In genomic region chr1:183300828-183301227, GRCh38 we compare ENCODE assay signal across 15 cellular contexts.
"Had no signal": no experiment of that assay in that cellular context is flagged by ENCODE, and none has a peak within 500 bp of the region (broad histone marks: within the 10 kb centered on the region; RNA-seq: fewer than 3 reads in every experiment).

No MANE protein-coding gene starts in this region.

- H3K27ac ChIP-seq: epithelial cell of prostate, gastrocnemius medialis, neutrophil, psoas muscle, suprapubic skin, tibial nerve had no signal

- ATAC-seq: effector memory CD8-positive, alpha-beta T cell; gastrocnemius medialis; mucosa of descending colon; naive thymus-derived CD8-positive, alpha-beta T cell; psoas muscle had no signal

- H3K4me3 ChIP-seq: esophagus muscularis mucosa, gastrocnemius medialis, mucosa of descending colon, psoas muscle, suprapubic skin, tibial nerve had no signal

- H3K4me1 ChIP-seq: psoas muscle had no signal

- H3K27me3 ChIP-seq: esophagus muscularis mucosa, gastrocnemius medialis, suprapubic skin, tibial nerve had no signal

- DNase-seq: effector memory CD8-positive, alpha-beta T cell; gastrocnemius medialis; islet precursor cell; mucosa of descending colon; naive thymus-derived CD8-positive, alpha-beta T cell; psoas muscle; retina; small intestine; stimulated activated CD4-positive, alpha-beta T cell treated with anti-CD3 and anti-CD28 coated beads, Interleukin-12 subunit alpha, Interleukin-12 subunit beta, amount 100 ng/mL, for 4 hours; stimulated activated naive CD4-positive, alpha-beta T cell treated with Interleukin-2 at 50 U/mL for 16 hours had no signal

- H3K36me3 ChIP-seq: esophagus muscularis mucosa, gastrocnemius medialis, neutrophil, suprapubic skin, tibial nerve had no signal

- H3K9me3 ChIP-seq: esophagus muscularis mucosa, gastrocnemius medialis, mucosa of descending colon, neutrophil, psoas muscle, suprapubic skin, tibial nerve had no signal
